In genomic region chr1:232586679-232587078, GRCh38 we compare ENCODE assay signal across 14 cellular contexts. TPM values are rescaled to one million over a fixed set of nuclear protein-coding genes. Genes with fewer than 3 reads are reported as not detected.
DNase-seq lines count a peak whose midpoint lies in the region; ATAC-seq and TF ChIP-seq lines count a peak whose summit lies in the region.
"Had no signal": no experiment of that assay in that cellular context is flagged by ENCODE, and none has a peak within 500 bp of the region (broad histone marks: within the 10 kb centered on the region; RNA-seq: fewer than 3 reads in every experiment).

No MANE protein-coding gene starts in this region.

- H3K36me3 ChIP-seq in BLaER1 treated with 17β-estradiol and CSF1 and Interleukin-3, amounts not matched to agents 10 nM and 100 nM: peaks cover 0 to 12% (median 5%) of the 10 kb centered on the region in 11 experiments; a peak in 8 of 22 replicates
- no peaks in the 10 kb centered on the region for H3K36me3 ChIP-seq in left ventricle myocardium inferior
- H3K36me3 ChIP-seq: Peyer's patch had no signal

- no peak overlapping the region for H3K9ac ChIP-seq in BLaER1 treated with 17β-estradiol and CSF1 and Interleukin-3, amounts not matched to agents 10 nM and 100 nM

- intact Hi-C loops in left ventricle myocardium inferior (cut with micrococcal nuclease): no loop called here

- H3K9me3 ChIP-seq in BLaER1 treated with 17β-estradiol and CSF1 and Interleukin-3, amounts not matched to agents 10 nM and 100 nM (replicated peaks in 1 of 11): peaks cover 15 to 37% (median 20%) of the 10 kb centered on the region in 11 experiments
- no peaks in the 10 kb centered on the region for H3K9me3 ChIP-seq in left ventricle myocardium inferior (replicated peaks)
- H3K9me3 ChIP-seq: Peyer's patch had no signal

- ATAC-seq in HG03025 (IDR thresholded peaks at IDR 0.05; ENCODE audit: low FRiP score, unreplicated experiment) (no peak), HG03457 (IDR thresholded peaks at IDR 0.05; ENCODE audit: unreplicated experiment) (no peak)
- ATAC-seq: K562 had no signal

- peaks cover 29 to 73% (median 49%) of the 10 kb centered on the region in 10 experiments for H3K4me1 ChIP-seq in BLaER1 treated with 17β-estradiol and CSF1 and Interleukin-3, amounts not matched to agents 10 nM and 100 nM
- peaks cover 70% of the 10 kb centered on the region for H3K4me1 ChIP-seq in left ventricle myocardium inferior

- no peaks in the 10 kb centered on the region for H4K20me1 ChIP-seq in BLaER1 treated with 17β-estradiol and CSF1 and Interleukin-3, amounts not matched to agents 10 nM and 100 nM

- TF ChIP-seq CTCF in left ventricle myocardium inferior (IDR thresholded peaks at IDR 0.05; ENCODE audit: borderline replicate concordance) (no peak), coronary artery (IDR thresholded peaks at IDR 0.05) (no peak)

- no peak overlapping the region for H3K4me3 ChIP-seq in BLaER1 treated with 17β-estradiol and CSF1 and Interleukin-3, amounts not matched to agents 10 nM and 100 nM
- H3K4me3 ChIP-seq in left ventricle myocardium inferior: no peak overlapping the region
- H3K4me3 ChIP-seq in coronary artery: no peak overlapping the region
- H3K4me3 ChIP-seq: K562, Peyer's patch had no signal

- no peaks in the 10 kb centered on the region for H3K27me3 ChIP-seq in BLaER1 treated with 17β-estradiol and CSF1 and Interleukin-3, amounts not matched to agents 10 nM and 100 nM
- H3K27me3 ChIP-seq in left ventricle myocardium inferior (ENCODE audit: low read depth): no peaks in the 10 kb centered on the region
- H3K27me3 ChIP-seq: Peyer's patch had no signal

- H3K4me2 ChIP-seq in BLaER1 treated with 17β-estradiol and CSF1 and Interleukin-3, amounts not matched to agents 10 nM and 100 nM: peak overlapping the region in 6 of 11 experiments; percentile 0 to 92 (median 16); a peak in 3 of 22 replicates

- DNase-seq in NCI-H1436 treated with DMSO at 0.1 percent for 48 hours (lab: John Stamatoyannopoulos, UW): peak; percentile 68
- DNase-seq in SHP77 (lab: John Stamatoyannopoulos, UW): peak; percentile 36 to 45
- no peak for DNase-seq in left ventricle myocardium inferior
- DNase-seq in NCI-H2171 (lab: John Stamatoyannopoulos, UW): no peak
- no peak for DNase-seq in coronary artery (ENCODE audit: low spot score)
- DNase-seq: CD4-positive, CD25-positive, alpha-beta regulatory T cell; GDM1; NCI-H446; NCI-H82; Peyer's patch had no signal

- peak overlapping the region in 3 of 11 experiments; percentile 88 to 95 (median 91); a peak in 3 of 22 replicates for H3K27ac ChIP-seq in BLaER1 treated with 17β-estradiol and CSF1 and Interleukin-3, amounts not matched to agents 10 nM and 100 nM
- H3K27ac ChIP-seq in left ventricle myocardium inferior (replicated peaks) (peak overlapping the region; percentile 52), coronary artery (no peak overlapping the region)
- H3K27ac ChIP-seq: Peyer's patch had no signal

RNA-seq across cellular contexts. Expression of gene SIPA1L2, which starts 43.3 kb away (rescaled TPM):
- total RNA-seq in left ventricle myocardium inferior: 127 TPM

Comparison
In these comparisons a context has a peak if more than half of its experiments do, and no peak if none do; other contexts are left out.
1. DNase-seq: peak in NCI-H1436 treated with DMSO at 0.1 percent for 48 hours (single experiment) and SHP77 (2 of 2); none in left ventricle myocardium inferior (single experiment), NCI-H2171 (single experiment) and coronary artery (single experiment).